8 cellular contexts compared by ENCODE assay signal in the genomic region with DNA sequence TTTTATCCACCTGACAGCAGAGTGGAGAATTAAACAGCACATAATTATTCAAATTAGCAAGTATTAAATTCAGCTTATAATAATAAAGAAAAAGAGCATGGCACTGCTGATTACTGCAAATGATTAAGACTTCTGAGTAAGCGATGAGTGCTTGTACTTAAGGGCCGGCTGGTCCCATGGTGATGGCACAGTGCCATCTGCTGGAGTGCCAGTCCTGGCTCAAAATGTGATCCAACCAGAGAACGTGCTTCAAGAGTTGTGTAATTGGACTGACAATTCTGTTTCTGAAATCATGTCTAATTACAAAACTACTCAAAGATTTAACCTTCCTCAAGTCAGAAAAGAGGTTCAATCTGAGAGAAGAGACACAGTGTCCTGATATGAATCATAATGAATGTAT.
DNase-seq lines count a peak whose midpoint lies in the region; TF ChIP-seq lines count a peak whose summit lies in the region.

No MANE protein-coding gene starts in this region.

- no peak overlapping the region for H3K9ac ChIP-seq in OCI-LY1 (ENCODE audit: low read length)

- H3K27me3 ChIP-seq in OCI-LY1 (ENCODE audit: insufficient read depth, low read length) = no peaks in the 10 kb centered on the region

- TF ChIP-seq CTCF in GM20000 (IDR thresholded peaks at IDR 0.05; ENCODE audit: extremely low read depth, missing control alignments) = peak; percentile 30
- peak; percentile 76 for TF ChIP-seq CTCF in OCI-LY1 (IDR thresholded peaks at IDR 0.05; ENCODE audit: low read length)

- no peaks in the 10 kb centered on the region for H4K20me1 ChIP-seq in OCI-LY1 (ENCODE audit: insufficient read depth, low read length)

- H3K9me2 ChIP-seq in OCI-LY1 (ENCODE audit: low read depth, low read length) = no peaks in the 10 kb centered on the region

- no peaks in the 10 kb centered on the region for H3K36me3 ChIP-seq in OCI-LY1 (ENCODE audit: insufficient read depth, low read length)

- in situ Hi-C loops in KBM-7 (cut with MboI; ENCODE audit: low pct_unique_long_range_greater_than_20kb, low sequenced_read_pairs) = no loop called here

- H3K27ac ChIP-seq in OCI-LY1 (ENCODE audit: low read depth, low read length, poor library complexity, severe bottlenecking) (no peak overlapping the region), caudate nucleus (ENCODE audit: low read depth, low read length) (no peak overlapping the region)

- no peaks in the 10 kb centered on the region for H3K79me2 ChIP-seq in OCI-LY1 (ENCODE audit: insufficient read depth, low read length)

- H3K4me3 ChIP-seq in OCI-LY1 (ENCODE audit: low read depth, low read length, poor library complexity, severe bottlenecking) = no peak overlapping the region

- H3K4me2 ChIP-seq in OCI-LY1 (ENCODE audit: low read length) = no peak overlapping the region

- no peaks in the 10 kb centered on the region for H3K9me3 ChIP-seq in OCI-LY1 (ENCODE audit: low read length)

- peak; percentile 21 for DNase-seq in DMS114 treated with DMSO at 0.1 percent for 48 hours (lab: John Stamatoyannopoulos, UW; ENCODE audit: unreplicated experiment)
- peak; percentile 18 for DNase-seq in GM20000 (ENCODE audit: low spot score)
- DNase-seq in KBM-7 = peak; percentile 50
- DNase-seq in caudate nucleus (lab: John Stamatoyannopoulos, UW) = peak in 33 of 61 donors; percentile 0 to 64 (median 12)
- DNase-seq in midbrain (lab: John Stamatoyannopoulos, UW) = peak; percentile 1
- DNase-seq in cortex of kidney (lab: John Stamatoyannopoulos, UW) = no peak
- no peak for DNase-seq in dedifferentiated amniotic fluid mesenchymal stem cell (ENCODE audit: extremely low spot score)

- H3K4me1 ChIP-seq in OCI-LY1 (ENCODE audit: insufficient read depth, low read length, severe bottlenecking) = no peaks in the 10 kb centered on the region

- no peaks in the 10 kb centered on the region for H3F3A ChIP-seq in OCI-LY1 (ENCODE audit: insufficient read depth, low read length)

- H2AFZ ChIP-seq in OCI-LY1 (ENCODE audit: low read length) = no peak overlapping the region

Comparison
In these comparisons a context has a peak if more than half of its experiments do, and no peak if none do; other contexts are left out.
1. DNase-seq: peak in DMS114 treated with DMSO at 0.1 percent for 48 hours (single experiment), GM20000 (single experiment), KBM-7 (single experiment), caudate nucleus (33 of 61) and midbrain (single experiment); none in cortex of kidney (single experiment) and dedifferentiated amniotic fluid mesenchymal stem cell (single experiment).